8 cellular contexts compared by ENCODE assay signal in the genomic region with DNA sequence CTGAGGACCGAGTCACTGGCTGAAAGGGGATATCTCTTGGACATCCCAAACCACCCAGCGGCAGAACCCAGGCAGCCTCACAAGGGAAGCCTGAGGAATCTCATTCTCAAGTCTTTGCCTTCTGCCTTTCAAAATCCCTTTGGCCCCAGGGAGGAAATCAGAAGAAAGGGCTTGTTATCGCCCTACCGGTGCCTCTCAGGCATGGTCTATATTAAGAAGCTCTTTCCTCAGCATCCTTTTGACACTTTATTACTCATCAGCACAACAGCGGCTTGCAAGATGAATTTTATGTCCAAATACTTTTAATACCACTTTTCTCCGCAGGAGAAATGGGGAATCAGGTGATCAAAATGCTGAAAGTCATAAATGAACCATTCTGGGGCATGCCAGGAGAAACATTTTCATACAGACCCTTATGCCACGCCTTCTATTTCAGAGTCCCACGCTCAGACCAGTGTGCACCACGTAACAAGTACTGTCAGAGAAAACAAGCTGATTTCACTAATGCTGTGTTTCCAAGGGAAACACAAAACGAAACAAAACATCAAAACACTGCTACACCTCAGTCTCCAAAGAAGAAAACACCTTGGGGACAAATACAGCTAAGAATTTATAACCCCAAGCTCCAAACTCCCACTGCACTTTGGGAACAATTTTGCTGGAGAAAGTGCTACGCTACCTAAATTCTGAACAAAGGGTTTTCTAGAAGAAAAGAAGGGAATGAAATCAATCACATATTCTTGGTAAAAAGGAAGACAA. TPM values are rescaled to one million over a fixed set of nuclear protein-coding genes. Genes with fewer than 3 reads are reported as not detected.
DNase-seq lines count a peak whose midpoint lies in the region; ATAC-seq and TF ChIP-seq lines count a peak whose summit lies in the region.

No MANE protein-coding gene starts in this region.

- POLR2A ChIA-PET in RWPE1 (lab: Yijun Ruan, JAX; ENCODE audit: low non-redundant PET): no interaction called here

- H3K4me3 Mint-ChIP-seq in endodermal cell: no peak overlapping the region

- ATAC-seq in GM21825 (IDR thresholded peaks at IDR 0.05; ENCODE audit: unreplicated experiment) (peak; percentile 50), GM18505 (IDR thresholded peaks at IDR 0.05; ENCODE audit: unreplicated experiment) (no peak)

- peaks cover 15% of the 10 kb centered on the region for H3K4me1 ChIP-seq in endodermal cell (ENCODE audit: control insufficient read depth, insufficient read depth, low read length)

- DNase-seq in GM10266 (ENCODE audit: extremely low spot score): peak; percentile 67
- peak; percentile 54 for DNase-seq in RWPE1 (ENCODE audit: low spot score)
- DNase-seq in endodermal cell: no peak
- DNase-seq in stimulated activated naive CD4-positive, alpha-beta T cell treated with Interleukin-2 at 50 U/mL for 16 hours (lab: John Stamatoyannopoulos, UW): peak; percentile 67
- no peak for DNase-seq in stimulated activated CD8-positive, alpha-beta memory T cell treated with anti-CD3 and anti-CD28 coated beads, Interleukin-4, amount 100 ng/mL, for 48 hours
- DNase-seq in NCI-H2107 (lab: John Stamatoyannopoulos, UW): no peak

- no peaks in the 10 kb centered on the region for H3K9me3 Mint-ChIP-seq in endodermal cell

- H3K36me3 Mint-ChIP-seq in endodermal cell (ENCODE audit: low read depth): peaks cover 12% of the 10 kb centered on the region

- H3K27ac ChIP-seq in RWPE1 (peak overlapping the region; percentile 77), endodermal cell (ENCODE audit: low read depth, low read length) (no peak overlapping the region)

- 78 to 85% methylated on average over 6 to 11 of the region's 11 CpGs for WGBS in endodermal cell (ENCODE audit: insufficient coverage in 1 of 2, insufficient read length in 1 of 2), 2 experiments

- no peaks in the 10 kb centered on the region for H3K36me3 ChIP-seq in endodermal cell (ENCODE audit: control insufficient read depth, insufficient read depth, low read length)

- TF ChIP-seq CTCF in GM10266 (IDR thresholded peaks at IDR 0.05; ENCODE audit: control insufficient read depth, insufficient read depth, low read depth, missing control alignments) (no peak), RWPE1 (conservative IDR thresholded peaks at IDR 0.05; ENCODE audit: low read depth) (no peak), endodermal cell (conservative IDR thresholded peaks at IDR 0.05) (no peak)

- peaks cover 63% of the 10 kb centered on the region for H3K4me1 Mint-ChIP-seq in endodermal cell

- H3K4me3 ChIP-seq in endodermal cell (ENCODE audit: low read length): no peak overlapping the region

- CTCF ChIA-PET in RWPE1 (lab: Yijun Ruan, JAX): interaction anchor here (0.7 to 1.4 kb wide), 3 partner anchors 18 to 119 kb away, joined by 4 to 6 read pairs (median 4); no protein-coding TSS in a partner anchor

- no peaks in the 10 kb centered on the region for H3K27me3 Mint-ChIP-seq in endodermal cell (ENCODE audit: insufficient read depth)

- H3K9me3 ChIP-seq in endodermal cell (ENCODE audit: control insufficient read depth, low read length): no peaks in the 10 kb centered on the region

- TF ChIP-seq POLR2A in GM18505 (IDR thresholded peaks at IDR 0.05; ENCODE audit: borderline replicate concordance, extremely low read depth, insufficient read depth, insufficient read length): no peak

- H3K9ac ChIP-seq in endodermal cell (ENCODE audit: extremely low read depth, low read length, poor library complexity, severe bottlenecking): no peak overlapping the region

- H3K27me3 ChIP-seq in endodermal cell (ENCODE audit: control insufficient read depth, insufficient read depth, low read length, poor library complexity, severe bottlenecking): no peaks in the 10 kb centered on the region

- H3K27ac Mint-ChIP-seq in endodermal cell: peak overlapping the region; percentile 82

RNA-seq across cellular contexts. Expression of a gene that starts 30.0 kb away (rescaled TPM):
- 10 to 100 TPM; 63.4 to 85.5 TPM for total RNA-seq in endodermal cell
- 38.1 TPM for polyA plus RNA-seq in endodermal cell (2013, experiment 1 of 2)
- 34.1 TPM for polyA plus RNA-seq in endodermal cell (2013, experiment 2 of 2)

Comparison
In these comparisons a context has a peak if more than half of its experiments do, and no peak if none do; other contexts are left out.
1. DNase-seq: peak in GM10266 (single experiment), RWPE1 (single experiment) and stimulated activated naive CD4-positive, alpha-beta T cell treated with Interleukin-2 at 50 U/mL for 16 hours (single experiment); none in endodermal cell (single experiment), stimulated activated CD8-positive, alpha-beta memory T cell treated with anti-CD3 and anti-CD28 coated beads, Interleukin-4, amount 100 ng/mL, for 48 hours (single experiment) and NCI-H2107 (single experiment).